ENCODE assay signal across 15 cellular contexts in genomic region chr13:60758637-60759036, GRCh38.
DNase-seq lines count a peak whose midpoint lies in the region; ATAC-seq, FAIRE-seq and TF ChIP-seq lines count a peak whose summit lies in the region.
"Had no signal": no experiment of that assay in that cellular context is flagged by ENCODE, and none has a peak within 500 bp of the region (broad histone marks: within the 10 kb centered on the region; RNA-seq: fewer than 3 reads in every experiment).

No MANE protein-coding gene starts in this region.

- H2AFZ ChIP-seq in keratinocyte (ENCODE audit: control insufficient read depth, low read length), result no peak overlapping the region
- no peak overlapping the region for H2AFZ ChIP-seq in neural progenitor cell (replicated peaks)
- H2AFZ ChIP-seq: GM23248 had no signal

- dilution Hi-C loops in keratinocyte (cut with MboI; ENCODE audit: extremely low pct_ligation_motif_present, low sequenced_read_pairs), result no loop called here

- no peak overlapping the region for H3K9ac ChIP-seq in keratinocyte (ENCODE audit: control insufficient read depth, extremely low read depth, insufficient read depth, low read length)
- H3K9ac ChIP-seq in neural progenitor cell, result no peak overlapping the region
- H3K9ac ChIP-seq: BLaER1 treated with 17β-estradiol and CSF1 and Interleukin-3, amounts not matched to agents 10 nM and 100 nM; GM23248 had no signal

- H3K36me3 Mint-ChIP-seq in endothelial cell (ENCODE audit: low read depth, unreplicated experiment), result no peaks in the 10 kb centered on the region
- peaks cover 8% of the 10 kb centered on the region for H3K36me3 Mint-ChIP-seq in neural progenitor cell
- H3K36me3 Mint-ChIP-seq in stimulated activated naive B cell treated with anti-CD40 and anti-IgM and Interleukin-4, amounts not matched to agents 10 μg/mL and 1 μg/mL and 100 μg/mL, for 72 hours, result peaks cover 0 to 2% of the 10 kb centered on the region in 2 donors
- H3K36me3 Mint-ChIP-seq: CD8-positive, alpha-beta T cell had no signal

- H3K27me3 ChIP-seq in RWPE2 (ENCODE audit: insufficient read depth, poor library complexity, severe bottlenecking), result no peaks in the 10 kb centered on the region
- H3K27me3 ChIP-seq in keratinocyte (ENCODE audit: control insufficient read depth, extremely low read depth, insufficient read depth, low read length), result no peaks in the 10 kb centered on the region
- no peaks in the 10 kb centered on the region for H3K27me3 ChIP-seq in neural progenitor cell
- H3K27me3 ChIP-seq: BLaER1 treated with 17β-estradiol and CSF1 and Interleukin-3, amounts not matched to agents 10 nM and 100 nM had no signal

- no peak for FAIRE-seq in keratinocyte (lab: Jason Lieb, UNC)
- FAIRE-seq: GM12891 had no signal

- H3K4me3 ChIP-seq in RWPE2 (ENCODE audit: severe bottlenecking), result no peak overlapping the region
- H3K4me3 ChIP-seq in keratinocyte (ENCODE audit: control insufficient read depth in 2 of 3, extremely low read depth in 1 of 3, insufficient read depth in 2 of 3, low read depth in 1 of 3, low read length in 3 of 3), result no peak overlapping the region
- H3K4me3 ChIP-seq in neural progenitor cell, result no peak overlapping the region
- H3K4me3 ChIP-seq: BLaER1 treated with 17β-estradiol and CSF1 and Interleukin-3, amounts not matched to agents 10 nM and 100 nM; GM23248; HAP-1 had no signal

- H3K27me3 Mint-ChIP-seq in endothelial cell (ENCODE audit: unreplicated experiment) (peaks cover 3% of the 10 kb centered on the region), neural progenitor cell (ENCODE audit: insufficient read depth, low read depth) (no peaks in the 10 kb centered on the region)
- no peaks in the 10 kb centered on the region for H3K27me3 Mint-ChIP-seq in stimulated activated naive B cell treated with anti-CD40 and anti-IgM and Interleukin-4, amounts not matched to agents 10 μg/mL and 1 μg/mL and 100 μg/mL, for 72 hours
- H3K27me3 Mint-ChIP-seq: B cell had no signal

- H3K4me3 Mint-ChIP-seq in endothelial cell (ENCODE audit: unreplicated experiment) (no peak overlapping the region), neural progenitor cell (no peak overlapping the region)
- no peak overlapping the region for H3K4me3 Mint-ChIP-seq in stimulated activated naive B cell treated with anti-CD40 and anti-IgM and Interleukin-4, amounts not matched to agents 10 μg/mL and 1 μg/mL and 100 μg/mL, for 72 hours
- H3K4me3 Mint-ChIP-seq: B cell; CD8-positive, alpha-beta T cell had no signal

- H3K4me1 ChIP-seq in RWPE2 (ENCODE audit: insufficient read depth, poor library complexity, severe bottlenecking) (peaks cover 6% of the 10 kb centered on the region), keratinocyte (ENCODE audit: control insufficient read depth, extremely low read depth, insufficient read depth, low read length) (peaks cover 31% of the 10 kb centered on the region), neural progenitor cell (peaks cover 49% of the 10 kb centered on the region)

- H3F3A ChIP-seq in neural progenitor cell (ENCODE audit: low read depth), result peaks cover 23% of the 10 kb centered on the region

- H3K36me3 ChIP-seq in RWPE2 (ENCODE audit: low read depth), result no peaks in the 10 kb centered on the region
- H3K36me3 ChIP-seq in keratinocyte (ENCODE audit: control insufficient read depth in 2 of 2, extremely low read depth in 1 of 2, insufficient read depth in 2 of 2, low read length in 2 of 2), result no peaks in the 10 kb centered on the region
- no peaks in the 10 kb centered on the region for H3K36me3 ChIP-seq in neural progenitor cell
- H3K36me3 ChIP-seq: BLaER1 treated with 17β-estradiol and CSF1 and Interleukin-3, amounts not matched to agents 10 nM and 100 nM; HAP-1 had no signal

- no peaks in the 10 kb centered on the region for H3K9me3 ChIP-seq in RWPE2 (ENCODE audit: severe bottlenecking)
- H3K9me3 ChIP-seq in keratinocyte (ENCODE audit: control insufficient read depth, low read depth, low read length), result no peaks in the 10 kb centered on the region
- H3K9me3 ChIP-seq in neural progenitor cell (ENCODE audit: low read depth), result no peaks in the 10 kb centered on the region
- H3K9me3 ChIP-seq: BLaER1 treated with 17β-estradiol and CSF1 and Interleukin-3, amounts not matched to agents 10 nM and 100 nM; HAP-1 had no signal

- TF ChIP-seq CTCF in RWPE2 (IDR thresholded peaks at IDR 0.05; ENCODE audit: poor library complexity, severe bottlenecking) (no peak), endothelial cell (IDR thresholded peaks at IDR 0.05; ENCODE audit: unreplicated experiment) (no peak), keratinocyte (optimal IDR thresholded peaks at IDR 0.05 in 1 of 3, IDR thresholded peaks at IDR 0.05 in 1 of 3, conservative IDR thresholded peaks at IDR 0.05 in 1 of 3; ENCODE audit: extremely low read depth in 1 of 3, insufficient read depth in 2 of 3, low read length in 3 of 3) (no peak), neural progenitor cell (IDR thresholded peaks at IDR 0.05) (no peak)

- no peaks in the 10 kb centered on the region for H3K79me2 ChIP-seq in keratinocyte (ENCODE audit: control insufficient read depth, insufficient read depth, low read length)
- H3K79me2 ChIP-seq in neural progenitor cell (ENCODE audit: low read depth), result no peaks in the 10 kb centered on the region

- peak; percentile 67 for ATAC-seq in RWPE2 (ENCODE audit: low read depth)
- ATAC-seq in stimulated activated naive B cell treated with anti-CD40 and anti-IgM and Interleukin-4, amounts not matched to agents 10 μg/mL and 1 μg/mL and 100 μg/mL, for 72 hours (replicated peaks), result no peak
- no peak for ATAC-seq in HG02840 (IDR thresholded peaks at IDR 0.05; ENCODE audit: low FRiP score, unreplicated experiment)
- ATAC-seq: CD8-positive, alpha-beta T cell had no signal

- H3K27ac Mint-ChIP-seq in endothelial cell (ENCODE audit: unreplicated experiment) (peak overlapping the region; percentile 87), neural progenitor cell (peak overlapping the region; percentile 34)
- no peak overlapping the region for H3K27ac Mint-ChIP-seq in stimulated activated naive B cell treated with anti-CD40 and anti-IgM and Interleukin-4, amounts not matched to agents 10 μg/mL and 1 μg/mL and 100 μg/mL, for 72 hours
- H3K27ac Mint-ChIP-seq: B cell; CD8-positive, alpha-beta T cell had no signal

- H3K4me1 Mint-ChIP-seq in endothelial cell (ENCODE audit: unreplicated experiment), result peaks cover 46% of the 10 kb centered on the region
- H3K4me1 Mint-ChIP-seq in neural progenitor cell, result peaks cover 61% of the 10 kb centered on the region
- H3K4me1 Mint-ChIP-seq in stimulated activated naive B cell treated with anti-CD40 and anti-IgM and Interleukin-4, amounts not matched to agents 10 μg/mL and 1 μg/mL and 100 μg/mL, for 72 hours, result no peaks in the 10 kb centered on the region
- H3K4me1 Mint-ChIP-seq: B cell had no signal

- H4K20me1 ChIP-seq in keratinocyte (ENCODE audit: control insufficient read depth, extremely low read depth, insufficient read depth, low read length), result no peaks in the 10 kb centered on the region
- H4K20me1 ChIP-seq in neural progenitor cell (ENCODE audit: low read depth), result no peaks in the 10 kb centered on the region
- H4K20me1 ChIP-seq: BLaER1 treated with 17β-estradiol and CSF1 and Interleukin-3, amounts not matched to agents 10 nM and 100 nM had no signal

- DNase-seq in RWPE2 (ENCODE audit: low spot score) (no peak), endothelial cell (ENCODE audit: low spot score) (no peak), keratinocyte (ENCODE audit: low read depth, low spot score) (no peak), neural progenitor cell (ENCODE audit: low spot score) (no peak), NCI-H2107 (lab: John Stamatoyannopoulos, UW) (no peak)
- no peak for DNase-seq in stimulated activated naive B cell treated with anti-CD40 and anti-IgM and Interleukin-4, amounts not matched to agents 10 μg/mL and 1 μg/mL and 100 μg/mL, for 72 hours
- DNase-seq: Calu3; CD8-positive, alpha-beta T cell; DMS79 treated with DMSO at 0.1 percent for 48 hours; GM23248 had no signal

- H3K9me3 Mint-ChIP-seq in endothelial cell (ENCODE audit: unreplicated experiment) (no peaks in the 10 kb centered on the region), neural progenitor cell (peaks cover 20% of the 10 kb centered on the region)
- H3K9me3 Mint-ChIP-seq in stimulated activated naive B cell treated with anti-CD40 and anti-IgM and Interleukin-4, amounts not matched to agents 10 μg/mL and 1 μg/mL and 100 μg/mL, for 72 hours, result peaks cover 10 to 28% of the 10 kb centered on the region in 2 donors

- peak overlapping the region; percentile 29 for H3K4me2 ChIP-seq in keratinocyte (ENCODE audit: control insufficient read depth, extremely low read depth, insufficient read depth, low read depth, low read length)
- no peak overlapping the region for H3K4me2 ChIP-seq in neural progenitor cell
- H3K4me2 ChIP-seq: BLaER1 treated with 17β-estradiol and CSF1 and Interleukin-3, amounts not matched to agents 10 nM and 100 nM had no signal

- H3K27ac ChIP-seq in RWPE2 (ENCODE audit: poor library complexity, severe bottlenecking) (no peak overlapping the region), keratinocyte (ENCODE audit: control insufficient read depth, insufficient read depth, low read length) (peak overlapping the region; percentile 31), neural progenitor cell (no peak overlapping the region)
- H3K27ac ChIP-seq: BLaER1 treated with 17β-estradiol and CSF1 and Interleukin-3, amounts not matched to agents 10 nM and 100 nM; GM23248 had no signal

- H3K9me1 ChIP-seq in keratinocyte (ENCODE audit: control insufficient read depth, extremely low read depth, insufficient read depth, low read length), result no peaks in the 10 kb centered on the region
